8 cellular contexts compared by ENCODE assay signal in the genomic region with DNA sequence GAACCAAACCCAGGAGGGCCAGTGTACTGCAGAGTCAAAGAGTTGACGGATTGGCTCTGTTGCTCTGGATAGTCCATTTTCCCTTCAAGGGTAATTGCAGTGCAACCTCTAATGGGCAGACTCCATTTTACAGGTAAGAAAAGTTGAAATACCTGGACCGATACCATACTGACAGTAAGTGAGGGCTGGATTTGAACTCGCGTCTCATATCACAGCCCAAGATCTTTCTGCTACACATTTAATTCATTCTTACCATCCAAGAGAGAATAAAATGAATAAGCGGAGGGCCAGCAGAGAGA. TPM values are rescaled to one million over a fixed set of nuclear protein-coding genes. Genes with fewer than 3 reads are reported as not detected.
DNase-seq lines count a peak whose midpoint lies in the region; ATAC-seq and TF ChIP-seq lines count a peak whose summit lies in the region.

No MANE protein-coding gene starts in this region.

- peak overlapping the region; percentile 52 for H3K4me2 ChIP-seq in OCI-LY7 (ENCODE audit: low read length)
- H3K4me2 ChIP-seq in trophoblast cell (ENCODE audit: low read length): peak overlapping the region; percentile 71

- no peak overlapping the region for H2BK5ac ChIP-seq in trophoblast cell (ENCODE audit: low read depth, low read length, poor library complexity)

- H4K12ac ChIP-seq in trophoblast cell (ENCODE audit: low read depth, low read length): no peak overlapping the region

- H3K9me3 ChIP-seq in OCI-LY7 (ENCODE audit: low read length) (peaks cover 1% of the 10 kb centered on the region), esophagus (ENCODE audit: control insufficient read depth in 2 of 2, insufficient read depth in 1 of 2, low read depth in 1 of 2, low read length in 1 of 2) (no peaks in the 10 kb centered on the region), trophoblast cell (ENCODE audit: insufficient read depth, low read depth, low read length) (no peaks in the 10 kb centered on the region)

- H3K18ac ChIP-seq in trophoblast cell (ENCODE audit: low read length): peak overlapping the region; percentile 4

- no peak overlapping the region for H3K4ac ChIP-seq in trophoblast cell (ENCODE audit: low read depth, low read length)

- H2AFZ ChIP-seq in OCI-LY7 (ENCODE audit: low read length) (peak overlapping the region; percentile 77; the same call in 1 of the 2 replicates), trophoblast cell (ENCODE audit: insufficient read depth, low read length, poor library complexity) (no peak overlapping the region)

- peak overlapping the region; percentile 5 for H2BK12ac ChIP-seq in trophoblast cell (ENCODE audit: low read length)

- peak overlapping the region; percentile 29 for H4K91ac ChIP-seq in trophoblast cell (ENCODE audit: low read depth, low read length)

- H3K23ac ChIP-seq in trophoblast cell (ENCODE audit: low read length): no peak overlapping the region

- WGBS in esophagus, 2 donors: 24 to 26% methylated on average over 5 of the region's 5 CpGs
- WGBS in trophoblast cell (ENCODE audit: extremely low coverage, insufficient coverage, insufficient read length): no CpG with 5 or more reads among the region's 5 CpGs

- ATAC-seq in GM21390 (IDR thresholded peaks at IDR 0.05; ENCODE audit: unreplicated experiment): no peak

- intact Hi-C loops in OCI-LY7 (cut with micrococcal nuclease; ENCODE audit: unreplicated experiment): loop anchor here (10.0 kb wide), 1 partner anchor 178 kb away; a partner anchor contains a TSS

- no peaks in the 10 kb centered on the region for H3K27me3 ChIP-seq in esophagus (ENCODE audit: control insufficient read depth in 1 of 2, insufficient read depth in 2 of 2, low read length in 2 of 2)
- H3K27me3 ChIP-seq in trophoblast cell (ENCODE audit: insufficient read depth, low read length): no peaks in the 10 kb centered on the region

- H4K20me1 ChIP-seq in OCI-LY7 (ENCODE audit: insufficient read depth, low read length): 0 out of 2 replicates have a peak, but pooled peaks cover 5% of the 10 kb centered on the region

- H3K36me3 ChIP-seq in OCI-LY7 (ENCODE audit: insufficient read depth, low read length): peaks cover 17% of the 10 kb centered on the region
- H3K36me3 ChIP-seq in esophagus (ENCODE audit: control insufficient read depth in 2 of 2, insufficient read depth in 2 of 2, low read length in 1 of 2): no peaks in the 10 kb centered on the region
- H3K36me3 ChIP-seq in trophoblast cell (ENCODE audit: control insufficient read depth in 1 of 2, insufficient read depth in 2 of 2, low read length in 2 of 2): peaks cover 0 to 3% of the 10 kb centered on the region in 2 experiments

- H3K4me3 ChIP-seq in GM08714 (ENCODE audit: low read length) (peak overlapping the region; percentile 95; the same call in 1 of the 2 replicates), OCI-LY7 (ENCODE audit: low read depth, low read length, poor library complexity, severe bottlenecking) (peak overlapping the region; percentile 94), esophagus (ENCODE audit: low read depth in 1 of 2, low read length in 2 of 2) (peak overlapping the region; percentile 88 to 96), trophoblast cell (ENCODE audit: low read depth, low read length) (peak overlapping the region; percentile 100)

- H3K9ac ChIP-seq in trophoblast cell (ENCODE audit: low read length): peak overlapping the region; percentile 60

- H2AK5ac ChIP-seq in trophoblast cell (ENCODE audit: low read length): peak overlapping the region; percentile 7

- H3K9me2 ChIP-seq in OCI-LY7 (ENCODE audit: insufficient read depth, low read length): no peaks in the 10 kb centered on the region

- H3K14ac ChIP-seq in trophoblast cell (ENCODE audit: low read length): no peak overlapping the region

- H2BK120ac ChIP-seq in trophoblast cell (ENCODE audit: insufficient read depth, low read length, poor library complexity): no peak overlapping the region

- H3K4me1 ChIP-seq in OCI-LY7 (ENCODE audit: insufficient read depth, low read length, poor library complexity, severe bottlenecking) (peaks cover 16% of the 10 kb centered on the region), esophagus (ENCODE audit: control insufficient read depth in 2 of 2, insufficient read depth in 2 of 2, low read length in 1 of 2) (peaks cover 0 to 3% of the 10 kb centered on the region in 2 donors), trophoblast cell (ENCODE audit: control insufficient read depth in 1 of 2, insufficient read depth in 2 of 2, low read length in 2 of 2) (peaks cover 0 to 3% of the 10 kb centered on the region in 2 experiments)

- peaks cover 4% of the 10 kb centered on the region for H3K79me1 ChIP-seq in trophoblast cell (ENCODE audit: low read length)

- H3K27ac ChIP-seq in OCI-LY7 (ENCODE audit: low read depth, low read length, poor library complexity, severe bottlenecking) (no peak overlapping the region), esophagus (ENCODE audit: low read depth in 2 of 2, low read length in 1 of 2) (peak overlapping the region in 1 of 2 donors; percentile 19), trophoblast cell (ENCODE audit: low read depth, low read length) (no peak overlapping the region)

- TF ChIP-seq CTCF in OCI-LY7 (conservative IDR thresholded peaks at IDR 0.05; ENCODE audit: low read length): no peak; the same call in 1 of the 2 replicates

- no TSS peak for BruUV-seq in OCI-LY7 (replicated peaks; lab: Mats Ljungman, UMichigan)

- peaks cover 25% of the 10 kb centered on the region for H3K79me2 ChIP-seq in OCI-LY7 (ENCODE audit: insufficient read depth, low read depth, low read length)
- peaks cover 7% of the 10 kb centered on the region for H3K79me2 ChIP-seq in trophoblast cell (ENCODE audit: control insufficient read depth, insufficient read depth, low read length, poor library complexity)

- POLR2A ChIA-PET in OCI-LY7 (lab: Charles Lee): no interaction called here

- peak overlapping the region; percentile 56 for H4K8ac ChIP-seq in trophoblast cell (ENCODE audit: low read depth, low read length)

- CTCF ChIA-PET in OCI-LY7 (lab: Charles Lee; ENCODE audit: unreplicated experiment): no interaction called here

- DNase-seq in OCI-LY7 (ENCODE audit: low spot score) (no peak), trophoblast cell (no peak), DMS153 (lab: John Stamatoyannopoulos, UW) (no peak), islet precursor cell (no peak)
- no peak for DNase-seq in stimulated activated naive CD4-positive, alpha-beta T cell treated with Interleukin-2 at 50 U/mL for 16 hours (lab: John Stamatoyannopoulos, UW)

RNA-seq across cellular contexts. Expression of a gene that starts 0.4 kb away (rescaled TPM):
- 51.9 and 53.5 TPM in 2 replicates for total RNA-seq in OCI-LY7 (2014; rRNA removed; shearing (Covaris generic))
- 36.6 and 45.2 TPM in 2 replicates for total RNA-seq in OCI-LY7 (2022)
- 10 to 100 TPM; 12.7 to 17.5 TPM for polyA plus RNA-seq in esophagus
- 92.2 and 93.7 TPM in 2 replicates for polyA plus RNA-seq in trophoblast cell (2013)

RNA-seq across cellular contexts. Expression of a gene that starts 7.7 kb away (rescaled TPM):
- not detected in 2 replicates for total RNA-seq in OCI-LY7 (2014; rRNA removed; shearing (Covaris generic))
- total RNA-seq in OCI-LY7 (2022): not detected in 2 replicates
- polyA plus RNA-seq in esophagus: 1 to 10 TPM; 4.4 to 4.7 TPM
- 119 and 131 TPM in 2 replicates for polyA plus RNA-seq in trophoblast cell (2013)
